ENCODE assay signal across 16 cellular contexts in genomic region chr11:100638648-100639047, GRCh38. TPM values are rescaled to one million over a fixed set of nuclear protein-coding genes. Genes with fewer than 3 reads are reported as not detected.
DNase-seq lines count a peak whose midpoint lies in the region; ATAC-seq and TF ChIP-seq lines count a peak whose summit lies in the region.
"Had no signal": no experiment of that assay in that cellular context is flagged by ENCODE, and none has a peak within 500 bp of the region (broad histone marks: within the 10 kb centered on the region; RNA-seq: fewer than 3 reads in every experiment).

No MANE protein-coding gene starts in this region.

- H3K4me1 ChIP-seq in neural progenitor cell (peaks cover 6% of the 10 kb centered on the region), aorta (ENCODE audit: control insufficient read depth in 1 of 2, insufficient read depth in 2 of 2, low read length in 2 of 2) (no peaks in the 10 kb centered on the region)

- TF ChIP-seq CTCF in neural progenitor cell (IDR thresholded peaks at IDR 0.05), result no peak

- H3K79me2 ChIP-seq in neural progenitor cell (ENCODE audit: low read depth), result no peaks in the 10 kb centered on the region

- H2AFZ ChIP-seq in neural progenitor cell (replicated peaks), result peak overlapping the region; percentile 96

- H3K9me3 ChIP-seq in neural progenitor cell (ENCODE audit: low read depth) (no peaks in the 10 kb centered on the region), aorta (ENCODE audit: control insufficient read depth, low read length) (no peaks in the 10 kb centered on the region)

- no peaks in the 10 kb centered on the region for H3F3A ChIP-seq in neural progenitor cell (ENCODE audit: low read depth)

- no peak overlapping the region for H3K4me2 ChIP-seq in neural progenitor cell

- peaks cover 9% of the 10 kb centered on the region for H3K4me1 Mint-ChIP-seq in neural progenitor cell

- H3K4me3 Mint-ChIP-seq in neural progenitor cell, result no peak overlapping the region
- H3K4me3 Mint-ChIP-seq: activated CD4-positive, alpha-beta memory T cell treated with anti-CD3 and anti-CD28 coated beads for 36 hours; CD4-positive, alpha-beta T cell had no signal

- no peak overlapping the region for H3K27ac ChIP-seq in neural progenitor cell
- no peak overlapping the region for H3K27ac ChIP-seq in aorta (ENCODE audit: low read depth in 1 of 2, low read length in 2 of 2)
- H3K27ac ChIP-seq: SK-N-MC had no signal

- no peaks in the 10 kb centered on the region for H4K20me1 ChIP-seq in neural progenitor cell (ENCODE audit: low read depth)

- DNase-seq in NOMO-1 treated with DMSO at 0.1 percent for 48 hours (lab: John Stamatoyannopoulos, UW; ENCODE audit: unreplicated experiment) (peak; percentile 3), NOMO-1 treated with dmso at 0.1 percent for 144 hours (lab: John Stamatoyannopoulos, UW; ENCODE audit: unreplicated experiment) (no peak), fibroblast of gingiva (ENCODE audit: low read depth) (peak; percentile 6), neural progenitor cell (ENCODE audit: low spot score) (no peak), globus pallidus (ENCODE audit: low spot score) (no peak), aorta (no peak)
- DNase-seq: activated CD4-positive, alpha-beta memory T cell treated with anti-CD3 and anti-CD28 coated beads for 36 hours; CD4-positive, alpha-beta T cell; Karpas-422; NCI-H1436 treated with DMSO at 0.1 percent for 48 hours; NCI-H345; stimulated activated naive CD4-positive, alpha-beta T cell treated with Interleukin-2 at 50 U/mL for 16 hours had no signal

- H3K27me3 ChIP-seq in neural progenitor cell (no peaks in the 10 kb centered on the region), aorta (ENCODE audit: control insufficient read depth in 1 of 2, insufficient read depth in 2 of 2, low read length in 1 of 2) (no peaks in the 10 kb centered on the region)

- 96% methylated on average over 1 of the region's 1 CpG for WGBS in aorta, 2 donors

- intact Hi-C loops in aorta (cut with DNase I), result no loop called here

- ATAC-seq in HG02973 (IDR thresholded peaks at IDR 0.05; ENCODE audit: unreplicated experiment), result no peak
- no peak for ATAC-seq in HG02852 (IDR thresholded peaks at IDR 0.05; ENCODE audit: unreplicated experiment)
- ATAC-seq in aorta (ENCODE audit: low FRiP score), result no peak
- ATAC-seq: HCT116 had no signal

- H3K9me3 Mint-ChIP-seq in neural progenitor cell, result peaks cover 6% of the 10 kb centered on the region
- H3K9me3 Mint-ChIP-seq: CD4-positive, alpha-beta T cell had no signal

- peaks cover 5% of the 10 kb centered on the region for H3K27me3 Mint-ChIP-seq in neural progenitor cell (ENCODE audit: insufficient read depth, low read depth)
- H3K27me3 Mint-ChIP-seq: activated CD4-positive, alpha-beta memory T cell treated with anti-CD3 and anti-CD28 coated beads for 36 hours; CD4-positive, alpha-beta T cell had no signal

- H3K4me3 ChIP-seq in neural progenitor cell (no peak overlapping the region), aorta (ENCODE audit: low read length in 2 of 2) (no peak overlapping the region)
- H3K4me3 ChIP-seq: SK-N-MC had no signal

- no peak overlapping the region for H3K9ac ChIP-seq in neural progenitor cell

- H3K36me3 ChIP-seq in neural progenitor cell, result no peaks in the 10 kb centered on the region
- H3K36me3 ChIP-seq in aorta (ENCODE audit: control insufficient read depth in 1 of 2, insufficient read depth in 2 of 2, low read length in 1 of 2), result no peaks in the 10 kb centered on the region

- H3K27ac Mint-ChIP-seq in neural progenitor cell, result no peak overlapping the region
- H3K27ac Mint-ChIP-seq: activated CD4-positive, alpha-beta memory T cell treated with anti-CD3 and anti-CD28 coated beads for 36 hours; CD4-positive, alpha-beta T cell had no signal

- H3K36me3 Mint-ChIP-seq in neural progenitor cell, result no peaks in the 10 kb centered on the region
- H3K36me3 Mint-ChIP-seq: activated CD4-positive, alpha-beta memory T cell treated with anti-CD3 and anti-CD28 coated beads for 36 hours had no signal

RNA-seq across cellular contexts. Expression of gene ARHGAP42, which starts 48.4 kb away (rescaled TPM):
- total RNA-seq in neural progenitor cell (ENCODE audit: low replicate concordance) (14.1 and 31.0 TPM in 2 replicates), aorta (10 to 100 TPM; 13.8 to 15.8 TPM)
- polyA plus RNA-seq in aorta, result 1 to 10 TPM; 4.1 to 7.9 TPM
- total RNA-seq: activated CD4-positive, alpha-beta memory T cell treated with anti-CD3 and anti-CD28 coated beads for 36 hours; CD4-positive, alpha-beta T cell had no signal

Comparison
In these comparisons a context has a peak if more than half of its experiments do, and no peak if none do; other contexts are left out.
1. DNase-seq: peak in NOMO-1 treated with DMSO at 0.1 percent for 48 hours (single experiment) and fibroblast of gingiva (single experiment); none in NOMO-1 treated with dmso at 0.1 percent for 144 hours (single experiment), neural progenitor cell (single experiment), globus pallidus (single experiment) and aorta (0 of 2).